20 cellular contexts compared by ENCODE assay signal in genomic region chr18:44198296-44199284, GRCh38.
A peak's percentile ranks its signal among the peaks of the same experiment; 100 is the strongest.
DNase-seq lines count a peak whose midpoint lies in the region; ATAC-seq and TF ChIP-seq lines count a peak whose summit lies in the region.
"Had no signal": no experiment of that assay in that cellular context is flagged by ENCODE, and none has a peak within 500 bp of the region (broad histone marks: within the 10 kb centered on the region; RNA-seq: fewer than 3 reads in every experiment).

No MANE protein-coding gene starts in this region.

- DNase-seq in LHCN-M2 (ENCODE audit: low read depth) (peak; percentile 1), NCI-H2029 (lab: John Stamatoyannopoulos, UW) (peak; percentile 38), colonic mucosa (peak; percentile 25), osteoblast (ENCODE audit: insufficient read length, low spot score, missing footprints) (peak; percentile 10), DMS53 (lab: John Stamatoyannopoulos, UW) (no peak)
- no peak for DNase-seq in activated CD4-positive, alpha-beta memory T cell treated with anti-CD3 and anti-CD28 coated beads, Interleukin-2, amount 10 ng/mL, durations not matched to agents 7 days and 5 days
- no peak for DNase-seq in activated naive CD8-positive, alpha-beta T cell treated with anti-CD3 and anti-CD28 coated beads, Interleukin-2, amount 50 U/mL, for 24 hours
- DNase-seq: activated naive CD8-positive, alpha-beta T cell treated with anti-CD3 and anti-CD28 coated beads, Interleukin-2, amount 10 ng/mL, durations not matched to agents 7 days and 5 days; left ventricle myocardium superior; NCI-H1694; PC-9; stimulated activated CD4-positive, alpha-beta T cell treated with anti-CD3 and anti-CD28 coated beads, Interleukin-1b, Interleukin-23, amount 100 ng/mL, for 48 hours had no signal

- H3K9me3 ChIP-seq in colonic mucosa (no peaks in the 10 kb centered on the region), osteoblast (ENCODE audit: low read depth, low read length) (no peaks in the 10 kb centered on the region)
- H3K9me3 ChIP-seq: breast epithelium, gastroesophageal sphincter had no signal

- CTCF ChIA-PET in activated CD4-positive, alpha-beta memory T cell treated with anti-CD3 and anti-CD28 coated beads, Interleukin-2, amount 10 ng/mL, durations not matched to agents 7 days and 5 days (lab: Charles Lee): no interaction called here

- H3K27ac ChIP-seq in colonic mucosa: no peak overlapping the region
- H3K27ac ChIP-seq in osteoblast (ENCODE audit: low read depth, low read length): no peak overlapping the region
- H3K27ac ChIP-seq: breast epithelium, epithelial cell of prostate, gastroesophageal sphincter, KMS-11, PC-9, SK-N-MC had no signal

- H3K27me3 Mint-ChIP-seq in activated CD4-positive, alpha-beta memory T cell treated with anti-CD3 and anti-CD28 coated beads, Interleukin-2, amount 10 ng/mL, durations not matched to agents 7 days and 5 days: no peaks in the 10 kb centered on the region
- H3K27me3 Mint-ChIP-seq in activated naive CD8-positive, alpha-beta T cell treated with anti-CD3 and anti-CD28 coated beads, Interleukin-2, amount 50 U/mL, for 24 hours: peaks cover 2% of the 10 kb centered on the region

- no peak overlapping the region for H3K27ac Mint-ChIP-seq in activated CD4-positive, alpha-beta memory T cell treated with anti-CD3 and anti-CD28 coated beads, Interleukin-2, amount 10 ng/mL, durations not matched to agents 7 days and 5 days
- no peak overlapping the region for H3K27ac Mint-ChIP-seq in activated naive CD8-positive, alpha-beta T cell treated with anti-CD3 and anti-CD28 coated beads, Interleukin-2, amount 50 U/mL, for 24 hours
- H3K27ac Mint-ChIP-seq: activated naive CD8-positive, alpha-beta T cell treated with anti-CD3 and anti-CD28 coated beads, Interleukin-2, amount 10 ng/mL, durations not matched to agents 7 days and 5 days; activated T-helper 1 cell treated with anti-CD3 and anti-CD28 coated beads, Interleukin-12 subunit alpha, Interleukin-12 subunit beta, Interleukin-2, Interleukin-4 antibody, amounts not matched to agents 30 ng/mL and 10 ng/mL and 1 ng/mL, durations not matched to agents 14 hours and 24 hours and 36 hours had no signal

- no peaks in the 10 kb centered on the region for H4K20me1 ChIP-seq in osteoblast (ENCODE audit: insufficient read depth, low read length)

- peaks cover 17% of the 10 kb centered on the region for H3K9me3 Mint-ChIP-seq in activated CD4-positive, alpha-beta memory T cell treated with anti-CD3 and anti-CD28 coated beads, Interleukin-2, amount 10 ng/mL, durations not matched to agents 7 days and 5 days
- H3K9me3 Mint-ChIP-seq in activated naive CD8-positive, alpha-beta T cell treated with anti-CD3 and anti-CD28 coated beads, Interleukin-2, amount 50 U/mL, for 24 hours: no peaks in the 10 kb centered on the region

- TF ChIP-seq CTCF in colonic mucosa (IDR thresholded peaks at IDR 0.05): no peak
- TF ChIP-seq CTCF in osteoblast (IDR thresholded peaks at IDR 0.05; ENCODE audit: extremely low read depth, low read depth, low read length): no peak

- ATAC-seq in HG02885 (IDR thresholded peaks at IDR 0.05; ENCODE audit: poor library complexity, unreplicated experiment): no peak
- no peak for ATAC-seq in activated naive CD8-positive, alpha-beta T cell treated with anti-CD3 and anti-CD28 coated beads, Interleukin-2, amount 50 U/mL, for 24 hours
- ATAC-seq: activated CD4-positive, CD25-positive, alpha-beta regulatory T cell treated with anti-CD3 and anti-CD28 coated beads, Interleukin-2, amount 50 U/mL, for 24 hours; gastroesophageal sphincter; left ventricle myocardium superior had no signal

- H3K4me3 Mint-ChIP-seq in activated CD4-positive, alpha-beta memory T cell treated with anti-CD3 and anti-CD28 coated beads, Interleukin-2, amount 10 ng/mL, durations not matched to agents 7 days and 5 days: no peak overlapping the region
- H3K4me3 Mint-ChIP-seq in activated naive CD8-positive, alpha-beta T cell treated with anti-CD3 and anti-CD28 coated beads, Interleukin-2, amount 50 U/mL, for 24 hours: no peak overlapping the region
- H3K4me3 Mint-ChIP-seq: activated naive CD8-positive, alpha-beta T cell treated with anti-CD3 and anti-CD28 coated beads, Interleukin-2, amount 10 ng/mL, durations not matched to agents 7 days and 5 days; activated T-helper 1 cell treated with anti-CD3 and anti-CD28 coated beads, Interleukin-12 subunit alpha, Interleukin-12 subunit beta, Interleukin-2, Interleukin-4 antibody, amounts not matched to agents 30 ng/mL and 10 ng/mL and 1 ng/mL, durations not matched to agents 14 hours and 24 hours and 36 hours had no signal

- H3K4me1 Mint-ChIP-seq in activated CD4-positive, alpha-beta memory T cell treated with anti-CD3 and anti-CD28 coated beads, Interleukin-2, amount 10 ng/mL, durations not matched to agents 7 days and 5 days: no peaks in the 10 kb centered on the region
- no peaks in the 10 kb centered on the region for H3K4me1 Mint-ChIP-seq in activated naive CD8-positive, alpha-beta T cell treated with anti-CD3 and anti-CD28 coated beads, Interleukin-2, amount 50 U/mL, for 24 hours
- H3K4me1 Mint-ChIP-seq: activated naive CD8-positive, alpha-beta T cell treated with anti-CD3 and anti-CD28 coated beads, Interleukin-2, amount 10 ng/mL, durations not matched to agents 7 days and 5 days had no signal

- intact Hi-C loops in colonic mucosa (cut with DNase I): no loop called here

- POLR2A ChIA-PET in activated CD4-positive, alpha-beta memory T cell treated with anti-CD3 and anti-CD28 coated beads, Interleukin-2, amount 10 ng/mL, durations not matched to agents 7 days and 5 days (lab: Charles Lee): no interaction called here

- no peaks in the 10 kb centered on the region for H3K36me3 ChIP-seq in colonic mucosa
- H3K36me3 ChIP-seq in osteoblast (ENCODE audit: insufficient read depth, low read length): no peaks in the 10 kb centered on the region
- H3K36me3 ChIP-seq: breast epithelium, gastroesophageal sphincter had no signal

- H3K36me3 Mint-ChIP-seq in activated CD4-positive, alpha-beta memory T cell treated with anti-CD3 and anti-CD28 coated beads, Interleukin-2, amount 10 ng/mL, durations not matched to agents 7 days and 5 days (ENCODE audit: low read depth): no peaks in the 10 kb centered on the region
- H3K36me3 Mint-ChIP-seq in activated naive CD8-positive, alpha-beta T cell treated with anti-CD3 and anti-CD28 coated beads, Interleukin-2, amount 50 U/mL, for 24 hours (ENCODE audit: low read depth): no peaks in the 10 kb centered on the region
- H3K36me3 Mint-ChIP-seq: activated naive CD8-positive, alpha-beta T cell treated with anti-CD3 and anti-CD28 coated beads, Interleukin-2, amount 10 ng/mL, durations not matched to agents 7 days and 5 days had no signal

- H3K27me3 ChIP-seq in colonic mucosa: no peaks in the 10 kb centered on the region
- H3K27me3 ChIP-seq in osteoblast (ENCODE audit: insufficient read depth, low read length): no peaks in the 10 kb centered on the region
- H3K27me3 ChIP-seq: breast epithelium, gastroesophageal sphincter had no signal

- H3K4me3 ChIP-seq in colonic mucosa: no peak overlapping the region
- H3K4me3 ChIP-seq in osteoblast (ENCODE audit: insufficient read depth, low read length): no peak overlapping the region
- H3K4me3 ChIP-seq: breast epithelium, gastroesophageal sphincter, PC-9, SK-N-MC had no signal

- no peaks in the 10 kb centered on the region for H3K4me1 ChIP-seq in colonic mucosa
- no peaks in the 10 kb centered on the region for H3K4me1 ChIP-seq in osteoblast (ENCODE audit: insufficient read depth, low read length)
- H3K4me1 ChIP-seq: breast epithelium, gastroesophageal sphincter had no signal

- no peak overlapping the region for H3K9ac ChIP-seq in colonic mucosa (ENCODE audit: low read depth in 2 of 2, low read length in 2 of 2)
- H3K9ac ChIP-seq: KMS-11 had no signal

- no peak overlapping the region for H3K4me2 ChIP-seq in osteoblast (ENCODE audit: insufficient read depth, low read length)
- H3K4me2 ChIP-seq: KMS-11, PC-9 had no signal

- no peak overlapping the region for H2AFZ ChIP-seq in osteoblast (ENCODE audit: low read length)
- H2AFZ ChIP-seq: PC-9 had no signal

- H3K79me2 ChIP-seq in osteoblast (ENCODE audit: insufficient read depth, low read length): no peaks in the 10 kb centered on the region

Comparison
In these comparisons a context has a peak if more than half of its experiments do, and no peak if none do; other contexts are left out.
1. DNase-seq: peak in LHCN-M2 (single experiment), NCI-H2029 (single experiment), colonic mucosa (single experiment) and osteoblast (single experiment); none in DMS53 (single experiment), activated CD4-positive, alpha-beta memory T cell treated with anti-CD3 and anti-CD28 coated beads, Interleukin-2, amount 10 ng/mL, durations not matched to agents 7 days and 5 days (single experiment) and activated naive CD8-positive, alpha-beta T cell treated with anti-CD3 and anti-CD28 coated beads, Interleukin-2, amount 50 U/mL, for 24 hours (single experiment).